Comparison of ENCODE assay signal across 20 cellular contexts in the genomic region with DNA sequence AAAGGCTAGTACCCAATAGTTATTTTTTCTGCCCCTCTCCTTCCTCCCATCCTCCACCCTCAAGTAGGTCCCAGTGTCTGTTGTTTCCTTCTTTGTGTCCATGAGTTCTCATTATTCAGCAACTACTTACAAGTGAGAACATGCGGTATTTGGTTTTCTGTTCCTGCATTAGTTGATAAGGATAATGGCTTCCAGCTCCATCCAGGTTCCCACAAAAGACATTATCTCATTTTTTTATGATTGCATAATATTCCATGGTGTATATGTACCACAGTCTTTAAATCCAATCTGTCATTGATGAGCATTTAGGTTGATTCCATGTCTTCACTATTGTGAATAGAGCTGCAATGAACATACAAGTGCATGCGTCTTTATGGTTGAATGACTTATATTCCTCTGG.
"Had no signal": no experiment of that assay in that cellular context is flagged by ENCODE, and none has a peak within 500 bp of the region (broad histone marks: within the 10 kb centered on the region; RNA-seq: fewer than 3 reads in every experiment).

No MANE protein-coding gene starts in this region.

- H3K27me3 ChIP-seq: SJSA1 had no signal

- H3K36me3 ChIP-seq: SJSA1 had no signal

- H3K4me3 ChIP-seq: SJSA1, SK-N-MC had no signal

- H3K9me3 ChIP-seq: SJSA1 had no signal

- H3K4me3 Mint-ChIP-seq: IgD-negative memory B cell had no signal

- H3K27me3 Mint-ChIP-seq: IgD-negative memory B cell had no signal

- H3K27ac Mint-ChIP-seq: IgD-negative memory B cell had no signal

- DNase-seq: KBM-7, MV-4-11, NCI-H1048, NCI-H1105, NCI-H1417, NCI-H1436 treated with DMSO at 0.1 percent for 48 hours, NCI-H1694, NCI-H1930, NCI-H2081, NCI-H2107, NCI-H2227 treated with DMSO at 0.1 percent for 48 hours, NCI-H524, NCI-H526 treated with DMSO at 0.1 percent for 48 hours, NCI-H748 treated with DMSO at 0.1 percent for 48 hours, Right ventricle myocardium superior, RPMI8226, SIG-M5 had no signal

- H3K27ac ChIP-seq: SJSA1, SK-N-MC had no signal
